Comparison of ENCODE assay signal across 12 cellular contexts in genomic region chr9:114953917-114954316, GRCh38. TPM values are rescaled to one million over a fixed set of nuclear protein-coding genes. Genes with fewer than 3 reads are reported as not detected.
DNase-seq lines count a peak whose midpoint lies in the region; ATAC-seq and TF ChIP-seq lines count a peak whose summit lies in the region.
"Had no signal": no experiment of that assay in that cellular context is flagged by ENCODE, and none has a peak within 500 bp of the region (broad histone marks: within the 10 kb centered on the region; RNA-seq: fewer than 3 reads in every experiment).

No MANE protein-coding gene starts in this region.

- H3K4me1 Mint-ChIP-seq in activated CD4-positive, alpha-beta memory T cell treated with anti-CD3 and anti-CD28 coated beads for 36 hours (ENCODE audit: low read depth), result peaks cover 35% of the 10 kb centered on the region
- peaks cover 29% of the 10 kb centered on the region for H3K4me1 Mint-ChIP-seq in activated CD4-positive, alpha-beta memory T cell treated with anti-CD3 and anti-CD28 coated beads, Interleukin-2, amount 10 ng/mL, durations not matched to agents 7 days and 5 days

- H3K4me3 Mint-ChIP-seq in activated CD4-positive, alpha-beta memory T cell treated with anti-CD3 and anti-CD28 coated beads for 36 hours, result no peak overlapping the region
- no peak overlapping the region for H3K4me3 Mint-ChIP-seq in activated CD4-positive, alpha-beta memory T cell treated with anti-CD3 and anti-CD28 coated beads, Interleukin-2, amount 10 ng/mL, durations not matched to agents 7 days and 5 days
- H3K4me3 Mint-ChIP-seq: CD4-positive, CD25-positive, alpha-beta regulatory T cell had no signal

- H3K79me2 ChIP-seq in hepatocyte, result no peaks in the 10 kb centered on the region

- no peak overlapping the region for H3K27ac Mint-ChIP-seq in activated CD4-positive, alpha-beta memory T cell treated with anti-CD3 and anti-CD28 coated beads for 36 hours
- no peak overlapping the region for H3K27ac Mint-ChIP-seq in activated CD4-positive, alpha-beta memory T cell treated with anti-CD3 and anti-CD28 coated beads, Interleukin-2, amount 10 ng/mL, durations not matched to agents 7 days and 5 days
- H3K27ac Mint-ChIP-seq: CD4-positive, CD25-positive, alpha-beta regulatory T cell had no signal

- H3K9me3 Mint-ChIP-seq in activated CD4-positive, alpha-beta memory T cell treated with anti-CD3 and anti-CD28 coated beads for 36 hours, result peaks cover 2% of the 10 kb centered on the region
- H3K9me3 Mint-ChIP-seq in activated CD4-positive, alpha-beta memory T cell treated with anti-CD3 and anti-CD28 coated beads, Interleukin-2, amount 10 ng/mL, durations not matched to agents 7 days and 5 days, result peaks cover under 1% of the 10 kb centered on the region

- H3K4me2 ChIP-seq in hepatocyte, result no peak overlapping the region

- no peak for ATAC-seq in HG02885 (IDR thresholded peaks at IDR 0.05; ENCODE audit: poor library complexity, unreplicated experiment)
- ATAC-seq: Panc1 had no signal

- no peak overlapping the region for H3K9ac ChIP-seq in adipocyte (ENCODE audit: low read length)

- H3K4me1 ChIP-seq in adipocyte (ENCODE audit: control insufficient read depth, insufficient read depth, low read length), result peaks cover 36% of the 10 kb centered on the region
- H3K4me1 ChIP-seq in hepatocyte (ENCODE audit: insufficient read depth), result no peaks in the 10 kb centered on the region
- H3K4me1 ChIP-seq in transverse colon, result peaks cover 0 to 4% (median 1%) of the 10 kb centered on the region in 4 donors
- H3K4me1 ChIP-seq in effector memory CD4-positive, alpha-beta T cell (ENCODE audit: control insufficient read depth, insufficient read depth, low read length, poor library complexity, severe bottlenecking), result peaks cover 11% of the 10 kb centered on the region

- no peaks in the 10 kb centered on the region for H3K9me3 ChIP-seq in adipocyte (ENCODE audit: control insufficient read depth, low read length)
- H3K9me3 ChIP-seq in hepatocyte (ENCODE audit: low read depth), result no peaks in the 10 kb centered on the region
- H3K9me3 ChIP-seq in transverse colon, result no peaks in the 10 kb centered on the region
- no peaks in the 10 kb centered on the region for H3K9me3 ChIP-seq in effector memory CD4-positive, alpha-beta T cell (ENCODE audit: control insufficient read depth, low read length)

- POLR2A ChIA-PET in activated CD4-positive, alpha-beta memory T cell treated with anti-CD3 and anti-CD28 coated beads for 36 hours (lab: Charles Lee), result interaction anchor here (1.1 kb wide), 1 partner anchor 23 kb away, joined by 5 read pairs; the partner anchor contains the start of gene TNFSF8
- POLR2A ChIA-PET in activated CD4-positive, alpha-beta memory T cell treated with anti-CD3 and anti-CD28 coated beads, Interleukin-2, amount 10 ng/mL, durations not matched to agents 7 days and 5 days (lab: Charles Lee), result no interaction called here

- 58% methylated on average over 7 of the region's 7 CpGs for WGBS in hepatocyte (ENCODE audit: low lambda C conversion rate, missing lambda C conversion rate)
- 58 to 60% methylated on average over 5 to 6 of the region's 7 CpGs for WGBS in transverse colon (ENCODE audit: low coverage in 1 of 2), 2 donors

- intact Hi-C loops in activated CD4-positive, alpha-beta memory T cell treated with anti-CD3 and anti-CD28 coated beads for 36 hours (cut with micrococcal nuclease), result loop anchor here (10.0 kb wide), 1 partner anchor 251 kb away; no protein-coding TSS in a partner anchor
- intact Hi-C loops in transverse colon (cut with DNase I; ENCODE audit: low total_unique reads), result no loop called here

- TF ChIP-seq POLR2A in transverse colon (IDR thresholded peaks at IDR 0.05), result no peak

- TF ChIP-seq EP300 in transverse colon (IDR thresholded peaks at IDR 0.05; ENCODE audit: low read depth), result no peak

- H3K27me3 ChIP-seq in adipocyte (replicated peaks; ENCODE audit: control insufficient read depth, insufficient read depth, low read length) (no peaks in the 10 kb centered on the region), hepatocyte (peaks cover 4% of the 10 kb centered on the region), transverse colon (no peaks in the 10 kb centered on the region)
- no peaks in the 10 kb centered on the region for H3K27me3 ChIP-seq in effector memory CD4-positive, alpha-beta T cell (replicated peaks; ENCODE audit: control insufficient read depth, insufficient read depth, low read length, poor library complexity, severe bottlenecking)

- no peaks in the 10 kb centered on the region for H3K36me3 ChIP-seq in adipocyte (ENCODE audit: control insufficient read depth, insufficient read depth, low read length, severe bottlenecking)
- no peaks in the 10 kb centered on the region for H3K36me3 ChIP-seq in hepatocyte (replicated peaks; ENCODE audit: insufficient read depth, low read depth)
- H3K36me3 ChIP-seq in transverse colon, result no peaks in the 10 kb centered on the region
- H3K36me3 ChIP-seq in effector memory CD4-positive, alpha-beta T cell (ENCODE audit: control insufficient read depth, insufficient read depth, low read length), result no peaks in the 10 kb centered on the region
- H3K36me3 ChIP-seq: cardiac muscle cell had no signal

- no peak overlapping the region for H2AFZ ChIP-seq in hepatocyte

- H3K4me3 ChIP-seq in adipocyte (ENCODE audit: low read length) (peak overlapping the region; percentile 20), hepatocyte (no peak overlapping the region), transverse colon (no peak overlapping the region)
- H3K4me3 ChIP-seq in effector memory CD4-positive, alpha-beta T cell (ENCODE audit: insufficient read depth, low read depth, low read length, poor library complexity, severe bottlenecking), result no peak overlapping the region
- H3K4me3 ChIP-seq: cardiac muscle cell had no signal

- CTCF ChIA-PET in activated CD4-positive, alpha-beta memory T cell treated with anti-CD3 and anti-CD28 coated beads for 36 hours (lab: Charles Lee), result interaction anchor here (0.6 kb wide), 1 partner anchor 33 kb away, joined by 3 read pairs; no protein-coding TSS in a partner anchor
- CTCF ChIA-PET in activated CD4-positive, alpha-beta memory T cell treated with anti-CD3 and anti-CD28 coated beads, Interleukin-2, amount 10 ng/mL, durations not matched to agents 7 days and 5 days (lab: Charles Lee), result no interaction called here

- in situ Hi-C loops in transverse colon (cut with MboI; ENCODE audit: low pct_ligation_motif_present in 1 of 4, low pct_unique_long_range_greater_than_20kb in 1 of 4, low sequenced_read_pairs in 3 of 4), result no loop called here

- TF ChIP-seq CTCF in hepatocyte (IDR thresholded peaks at IDR 0.05; ENCODE audit: poor library complexity) (no peak), transverse colon (IDR thresholded peaks at IDR 0.05) (no peak)

- H3K27ac ChIP-seq in hepatocyte (no peak overlapping the region), transverse colon (peak overlapping the region in 3 of 4 donors; percentile 20 to 49 (median 27))
- no peak overlapping the region for H3K27ac ChIP-seq in effector memory CD4-positive, alpha-beta T cell (ENCODE audit: insufficient read depth, low read length, poor library complexity, severe bottlenecking)
- H3K27ac ChIP-seq: cardiac muscle cell had no signal

- H3K36me3 Mint-ChIP-seq in activated CD4-positive, alpha-beta memory T cell treated with anti-CD3 and anti-CD28 coated beads for 36 hours, result peaks cover under 1% of the 10 kb centered on the region
- peaks cover 19% of the 10 kb centered on the region for H3K36me3 Mint-ChIP-seq in activated CD4-positive, alpha-beta memory T cell treated with anti-CD3 and anti-CD28 coated beads, Interleukin-2, amount 10 ng/mL, durations not matched to agents 7 days and 5 days (ENCODE audit: low read depth)
- H3K36me3 Mint-ChIP-seq: CD4-positive, CD25-positive, alpha-beta regulatory T cell had no signal

- H4K20me1 ChIP-seq in hepatocyte (ENCODE audit: insufficient read depth, poor library complexity, severe bottlenecking), result no peaks in the 10 kb centered on the region

- no peaks in the 10 kb centered on the region for H3K9me2 ChIP-seq in hepatocyte (replicated peaks; ENCODE audit: insufficient read depth)

- peak; percentile 48 for DNase-seq in activated CD4-positive, alpha-beta memory T cell treated with anti-CD3 and anti-CD28 coated beads for 36 hours
- DNase-seq in activated CD4-positive, alpha-beta memory T cell treated with anti-CD3 and anti-CD28 coated beads, Interleukin-2, amount 10 ng/mL, durations not matched to agents 7 days and 5 days, result no peak
- DNase-seq in adipocyte (ENCODE audit: low read depth) (peak; percentile 91), hepatocyte (ENCODE audit: low spot score) (peak; percentile 11), transverse colon (peak; percentile 18), NCI-H524 (lab: John Stamatoyannopoulos, UW) (no peak)
- DNase-seq in effector memory CD4-positive, alpha-beta T cell, result no peak
- DNase-seq: CD4-positive, CD25-positive, alpha-beta regulatory T cell had no signal

- no peaks in the 10 kb centered on the region for H3K27me3 Mint-ChIP-seq in activated CD4-positive, alpha-beta memory T cell treated with anti-CD3 and anti-CD28 coated beads for 36 hours
- peaks cover 9% of the 10 kb centered on the region for H3K27me3 Mint-ChIP-seq in activated CD4-positive, alpha-beta memory T cell treated with anti-CD3 and anti-CD28 coated beads, Interleukin-2, amount 10 ng/mL, durations not matched to agents 7 days and 5 days

RNA-seq across cellular contexts. Expression of gene TNFSF8, which starts 23.5 kb away (rescaled TPM):
- total RNA-seq in activated CD4-positive, alpha-beta memory T cell treated with anti-CD3 and anti-CD28 coated beads for 36 hours, result 10 to 100 TPM; 37.9 to 38.7 TPM
- total RNA-seq in activated CD4-positive, alpha-beta memory T cell treated with anti-CD3 and anti-CD28 coated beads, Interleukin-2, amount 10 ng/mL, durations not matched to agents 7 days and 5 days, result 10 to 100 TPM; 34.6 to 34.8 TPM
- not detected in 2 replicates for total RNA-seq in hepatocyte
- polyA plus RNA-seq in hepatocyte, result not detected in 2 replicates
- total RNA-seq in transverse colon, result 1 to 10 TPM in 2 of 4 donors, not detected in 2; 1.2 to 5.2 TPM
- total RNA-seq: cardiac muscle cell, pulmonary artery endothelial cell had no signal
- polyA plus RNA-seq: cardiac muscle cell had no signal

Comparison
In these comparisons a context has a peak if more than half of its experiments do, and no peak if none do; other contexts are left out.
1. DNase-seq: peak in activated CD4-positive, alpha-beta memory T cell treated with anti-CD3 and anti-CD28 coated beads for 36 hours (single experiment), adipocyte (single experiment), hepatocyte (single experiment) and transverse colon (single experiment); none in activated CD4-positive, alpha-beta memory T cell treated with anti-CD3 and anti-CD28 coated beads, Interleukin-2, amount 10 ng/mL, durations not matched to agents 7 days and 5 days (single experiment), effector memory CD4-positive, alpha-beta T cell (0 of 3) and NCI-H524 (0 of 2).
2. H3K27ac ChIP-seq: peak in transverse colon (3 of 4); none in hepatocyte (single experiment) and effector memory CD4-positive, alpha-beta T cell (single experiment).
3. RNA of gene TNFSF8, which starts 23.5 kb away (total RNA-seq): 37.9 to 38.7 TPM in activated CD4-positive, alpha-beta memory T cell treated with anti-CD3 and anti-CD28 coated beads for 36 hours and 34.6 to 34.8 TPM in activated CD4-positive, alpha-beta memory T cell treated with anti-CD3 and anti-CD28 coated beads, Interleukin-2, amount 10 ng/mL, durations not matched to agents 7 days and 5 days; 1.2 to 5.2 TPM in transverse colon and not detected in hepatocyte; every median in the first group is over 4 times any median in the second.